In the genomic region with DNA sequence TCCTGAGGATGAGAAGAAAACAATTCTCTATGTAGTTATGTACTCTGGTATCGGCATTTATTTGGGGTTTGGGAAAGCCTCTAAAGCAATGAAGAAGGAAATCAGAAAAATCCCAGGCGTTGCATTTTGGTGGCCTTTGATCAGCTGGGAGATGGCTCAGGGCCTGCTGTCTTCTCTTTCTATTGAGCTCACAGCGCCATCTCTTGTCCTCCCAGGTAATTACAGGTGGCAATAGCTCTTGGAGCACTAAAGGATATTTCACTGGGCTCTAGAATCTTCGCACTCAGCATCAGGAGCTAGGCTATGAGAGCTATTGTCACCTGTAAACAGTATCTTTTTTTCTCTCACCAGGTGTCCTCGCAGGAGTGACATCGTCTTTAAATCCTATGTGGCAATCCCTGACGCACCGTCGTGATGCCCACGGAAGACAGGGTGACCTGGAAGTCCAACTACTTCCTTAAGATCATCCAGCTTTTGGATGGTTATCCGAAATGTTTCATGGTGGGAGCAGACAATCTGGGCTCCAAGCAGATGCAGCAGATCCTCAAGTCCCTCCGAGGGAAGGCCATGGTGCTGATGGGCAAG, we compare ENCODE assay signal across 8 cellular contexts.
DNase-seq lines count a peak whose midpoint lies in the region; ATAC-seq and TF ChIP-seq lines count a peak whose summit lies in the region.

No MANE protein-coding gene starts in this region.

- no peaks in the 10 kb centered on the region for H4K20me1 ChIP-seq in OCI-LY7 (ENCODE audit: insufficient read depth, low read length)

- no peaks in the 10 kb centered on the region for H3K79me2 ChIP-seq in OCI-LY7 (ENCODE audit: insufficient read depth, low read depth, low read length)

- BruUV-seq in OCI-LY7 (replicated peaks; lab: Mats Ljungman, UMichigan) = no TSS peak

- H3K4me3 Mint-ChIP-seq in brain = no peak overlapping the region

- no peaks in the 10 kb centered on the region for H3K9me3 ChIP-seq in OCI-LY7 (ENCODE audit: low read length)

- H3K36me3 Mint-ChIP-seq in brain = no peaks in the 10 kb centered on the region

- CTCF ChIA-PET in OCI-LY7 (lab: Charles Lee; ENCODE audit: unreplicated experiment) = no interaction called here

- intact Hi-C loops in OCI-LY7 (cut with micrococcal nuclease; ENCODE audit: unreplicated experiment) = no loop called here

- peaks cover 7% of the 10 kb centered on the region for H3K27me3 Mint-ChIP-seq in brain

- peak; percentile 72 for TF ChIP-seq CTCF in OCI-LY7 (conservative IDR thresholded peaks at IDR 0.05; ENCODE audit: low read length)
- peak; percentile 94 for TF ChIP-seq CTCF in brain (conservative IDR thresholded peaks at IDR 0.05)

- peak; percentile 82 for ATAC-seq in GM21447 (IDR thresholded peaks at IDR 0.05; ENCODE audit: unreplicated experiment)

- POLR2A ChIA-PET in OCI-LY7 (lab: Charles Lee) = no interaction called here

- peaks cover 12% of the 10 kb centered on the region for H3K4me1 Mint-ChIP-seq in brain

- H3K36me3 ChIP-seq in OCI-LY7 (ENCODE audit: insufficient read depth, low read length) = no peaks in the 10 kb centered on the region

- no peak overlapping the region for H3K27ac ChIP-seq in OCI-LY7 (ENCODE audit: low read depth, low read length, poor library complexity, severe bottlenecking)

- peak overlapping the region in 4 of 5 experiments; percentile 12 to 46 (median 33) for H3K27ac Mint-ChIP-seq in brain

- H3K9me2 ChIP-seq in OCI-LY7 (ENCODE audit: insufficient read depth, low read length) = no peaks in the 10 kb centered on the region

- H3K4me2 ChIP-seq in OCI-LY7 (ENCODE audit: low read length) = no peak overlapping the region

- peak; percentile 21 for DNase-seq in DMS79 treated with DMSO at 0.1 percent for 48 hours (lab: John Stamatoyannopoulos, UW)
- peak; percentile 30 for DNase-seq in HuH-7 (ENCODE audit: low spot score)
- DNase-seq in OCI-LY7 (ENCODE audit: low spot score) = peak; percentile 33
- DNase-seq in inferior parietal cortex (ENCODE audit: extremely low spot score) = peak; percentile 86
- peak; percentile 33 to 56 for DNase-seq in stimulated activated CD4-positive, alpha-beta T cell treated with anti-CD3 and anti-CD28 coated beads, Interleukin-2, amount 100 ng/mL, for 24 hours
- no peak for DNase-seq in 8988T

- no peak overlapping the region for H3K4me3 ChIP-seq in OCI-LY7 (ENCODE audit: low read depth, low read length, poor library complexity, severe bottlenecking)

- no peaks in the 10 kb centered on the region for H3K4me1 ChIP-seq in OCI-LY7 (ENCODE audit: insufficient read depth, low read length, poor library complexity, severe bottlenecking)

- H2AFZ ChIP-seq in OCI-LY7 (ENCODE audit: low read length) = no peak overlapping the region

- H3K9me3 Mint-ChIP-seq in brain = peaks cover 0 to 2% (median 0%) of the 10 kb centered on the region in 5 experiments
